ENCODE assay signal across 8 cellular contexts in the genomic region with DNA sequence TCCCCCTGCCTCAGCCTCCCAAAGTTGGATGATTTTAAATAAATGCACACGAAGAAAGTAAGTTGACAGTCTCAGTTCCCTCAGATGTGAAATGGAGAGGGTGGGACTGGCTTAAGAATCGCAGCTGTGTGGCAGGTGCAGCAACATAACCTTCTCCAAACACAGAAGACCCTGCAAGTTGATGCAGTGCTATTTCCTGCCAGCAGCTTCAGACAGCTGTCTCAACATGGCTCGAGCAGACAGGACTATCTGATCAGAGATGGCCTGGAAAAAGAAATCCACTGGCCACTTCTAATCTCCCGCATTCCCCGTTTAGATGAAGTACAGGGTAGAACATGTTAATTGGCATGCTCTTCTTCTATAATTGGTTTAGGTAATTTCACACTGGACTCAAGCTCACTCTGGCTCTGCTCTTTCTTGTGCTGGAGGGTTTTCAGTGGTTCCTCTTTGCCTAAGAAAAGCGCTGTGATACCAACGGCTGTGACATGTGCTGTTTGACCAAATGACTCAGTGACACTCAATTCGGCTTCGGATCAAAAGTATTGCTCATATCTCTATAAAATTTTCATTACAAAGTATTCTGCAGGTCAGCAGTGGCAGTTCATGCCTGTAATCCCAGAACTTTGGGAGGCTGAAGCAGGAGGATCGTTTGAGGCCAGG. TPM values are rescaled to one million over a fixed set of nuclear protein-coding genes. Genes with fewer than 3 reads are reported as not detected.
A peak's percentile ranks its signal among the peaks of the same experiment; 100 is the strongest.
DNase-seq lines count a peak whose midpoint lies in the region; ATAC-seq and TF ChIP-seq lines count a peak whose summit lies in the region.

No MANE protein-coding gene starts in this region.

- H3K4me3 Mint-ChIP-seq in activated T-cell treated with anti-CD3 and anti-CD28 coated beads, Interleukin-2, amount 50 U/mL, for 24 hours: no peak overlapping the region

- no peaks in the 10 kb centered on the region for H4K20me1 ChIP-seq in OCI-LY3 (ENCODE audit: insufficient read depth, low read length)

- H3K4me1 ChIP-seq in OCI-LY3 (ENCODE audit: low read length): peaks cover 37% of the 10 kb centered on the region
- H3K4me1 ChIP-seq in sigmoid colon: peaks cover 0 to 12% (median 5%) of the 10 kb centered on the region in 4 donors

- H3K27ac ChIP-seq in OCI-LY3 (ENCODE audit: low read length): peak overlapping the region; percentile 75
- H3K27ac ChIP-seq in sigmoid colon: peak overlapping the region; percentile 0 to 57 (median 36)

- no peaks in the 10 kb centered on the region for H3K4me1 Mint-ChIP-seq in activated T-cell treated with anti-CD3 and anti-CD28 coated beads, Interleukin-2, amount 50 U/mL, for 24 hours (ENCODE audit: low read depth)

- TF ChIP-seq EP300 in sigmoid colon (IDR thresholded peaks at IDR 0.05): no peak

- H3K9me3 ChIP-seq in OCI-LY3 (ENCODE audit: insufficient read depth, low read length) (no peaks in the 10 kb centered on the region), sigmoid colon (no peaks in the 10 kb centered on the region)

- peak overlapping the region; percentile 71 for H3K4me3 ChIP-seq in OCI-LY3 (ENCODE audit: low read length)
- H3K4me3 ChIP-seq in sigmoid colon: no peak overlapping the region

- peak overlapping the region; percentile 1; the same call in 1 of the 2 replicates for H2AFZ ChIP-seq in OCI-LY3 (ENCODE audit: low read depth, low read length)

- 58 to 80% methylated on average over 10 of the region's 10 CpGs for WGBS in sigmoid colon, 2 donors

- peak; percentile 54 for ATAC-seq in GM19328 (IDR thresholded peaks at IDR 0.05; ENCODE audit: unreplicated experiment)
- ATAC-seq in HG02938 (IDR thresholded peaks at IDR 0.05; ENCODE audit: unreplicated experiment): peak; percentile 35

- H3K79me2 ChIP-seq in OCI-LY3 (ENCODE audit: low read length): no peaks in the 10 kb centered on the region

- no peaks in the 10 kb centered on the region for H3K27me3 ChIP-seq in OCI-LY3 (ENCODE audit: low read depth, low read length)
- H3K27me3 ChIP-seq in sigmoid colon: no peaks in the 10 kb centered on the region

- H3K36me3 ChIP-seq in OCI-LY3 (replicated peaks; ENCODE audit: low read depth, low read length) (no peaks in the 10 kb centered on the region), sigmoid colon (peaks cover 0 to 16% (median under 1%) of the 10 kb centered on the region in 4 donors)

- H3K27ac Mint-ChIP-seq in activated T-cell treated with anti-CD3 and anti-CD28 coated beads, Interleukin-2, amount 50 U/mL, for 24 hours: no peak overlapping the region

- intact Hi-C loops in sigmoid colon (cut with DNase I): loop anchor here (5.0 kb wide), 1 partner anchor 38 kb away; the partner anchor contains the start of gene MYOM1

- peak overlapping the region; percentile 92 for H3K4me2 ChIP-seq in OCI-LY3 (ENCODE audit: low read length)

- TF ChIP-seq POLR2A in sigmoid colon (IDR thresholded peaks at IDR 0.05): no peak

- no peak for DNase-seq in sigmoid colon
- DNase-seq in NCI-H2171 (lab: John Stamatoyannopoulos, UW): no peak
- DNase-seq in NCI-H1105 (lab: John Stamatoyannopoulos, UW): no peak
- DNase-seq in HT-29 (ENCODE audit: low spot score): no peak
- DNase-seq in activated T-cell treated with anti-CD3 and anti-CD28 coated beads, Interleukin-2, amount 50 U/mL, for 24 hours: no peak

- no peak for TF ChIP-seq CTCF in OCI-LY3 (IDR thresholded peaks at IDR 0.05; ENCODE audit: low read depth, low read length)
- no peak for TF ChIP-seq CTCF in sigmoid colon (IDR thresholded peaks at IDR 0.05)

- peaks cover 3% of the 10 kb centered on the region for H3K36me3 Mint-ChIP-seq in activated T-cell treated with anti-CD3 and anti-CD28 coated beads, Interleukin-2, amount 50 U/mL, for 24 hours (ENCODE audit: low read depth)

- H3K27me3 Mint-ChIP-seq in activated T-cell treated with anti-CD3 and anti-CD28 coated beads, Interleukin-2, amount 50 U/mL, for 24 hours: no peaks in the 10 kb centered on the region

- H3K9me3 Mint-ChIP-seq in activated T-cell treated with anti-CD3 and anti-CD28 coated beads, Interleukin-2, amount 50 U/mL, for 24 hours: no peaks in the 10 kb centered on the region

- peak overlapping the region; percentile 63 for H3K9ac ChIP-seq in OCI-LY3 (ENCODE audit: low read length)

RNA-seq across cellular contexts. Expression of gene MYOM1, which starts 40.2 kb away (rescaled TPM):
- 10 to 100 TPM; 17.3 to 37.7 (median 22.1) TPM for total RNA-seq in sigmoid colon
- 10 to 100 TPM in 1 of 3 donors, 1 to 10 TPM in 2; 3.3 to 11.1 (median 5.4) TPM for polyA plus RNA-seq in sigmoid colon
- 0.10 and 0.13 TPM in 2 replicates for total RNA-seq in HT-29 (2014; rRNA removed; shearing (Covaris generic))

Comparison
In these comparisons a context has a peak if more than half of its experiments do, and no peak if none do; other contexts are left out.
1. RNA of gene MYOM1, which starts 40.2 kb away (total RNA-seq): 17.3 to 37.7 TPM in sigmoid colon; 0.10 to 0.13 TPM in HT-29; every median in the first group is over 10 times any median in the second.